In the genomic region with DNA sequence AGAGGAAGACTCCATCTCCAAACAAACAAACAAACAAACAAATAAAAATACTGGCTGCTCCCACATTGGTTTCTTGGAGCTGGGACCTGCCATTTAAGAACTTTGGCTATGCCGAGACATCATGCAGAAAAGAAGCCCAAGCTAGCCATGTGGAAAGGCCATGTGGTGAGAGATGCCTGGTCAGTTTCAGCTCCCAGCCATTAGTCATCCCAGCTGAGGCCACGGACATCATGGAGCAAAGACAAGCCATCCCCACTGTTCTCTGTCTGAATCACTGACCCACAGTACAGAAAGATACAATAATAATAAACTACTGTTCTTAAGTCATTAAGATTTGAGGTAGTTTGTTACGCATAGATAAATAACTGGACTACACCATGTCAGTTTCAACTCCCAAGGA, we compare ENCODE assay signal across 16 cellular contexts.
"Had no signal": no experiment of that assay in that cellular context is flagged by ENCODE, and none has a peak within 500 bp of the region (broad histone marks: within the 10 kb centered on the region; RNA-seq: fewer than 3 reads in every experiment).

No MANE protein-coding gene starts in this region.

- H3K4me3 Mint-ChIP-seq: activated naive CD4-positive, alpha-beta T cell treated with anti-CD3 and anti-CD28 coated beads for 36 hours; activated T-helper 17 cell treated with anti-CD3 and anti-CD28 coated beads, Interleukin-2, amount 50 U/mL, for 72 hours; brain; naive B cell; stimulated activated effector memory CD8-positive, alpha-beta T cell treated with anti-CD3 and anti-CD28 coated beads, Interleukin-12 subunit alpha, Interleukin-12 subunit beta, amount 100 ng/mL, for 72 hours; T-helper 1 cell treated with Interleukin-12 subunit alpha and Interleukin-12 subunit beta and Interleukin-4 antibody, amounts not matched to agents 30 μg/mL and 1 μg/mL, for 36 hours; WTC11 had no signal

- H3K27ac ChIP-seq: foreskin keratinocyte, lower lobe of right lung, right atrium auricular region had no signal

- H3K36me3 ChIP-seq: lower lobe of right lung, right atrium auricular region had no signal

- H3K4me3 ChIP-seq: lower lobe of right lung, right atrium auricular region had no signal

- DNase-seq: activated CD4-positive, alpha-beta T cell treated with anti-CD3 and anti-CD28 coated beads for 48 hours; activated naive CD4-positive, alpha-beta T cell treated with anti-CD3 and anti-CD28 coated beads for 36 hours; activated T-cell treated with anti-CD3 and anti-CD28 coated beads for 4 hours; dermis blood vessel endothelial cell; foreskin keratinocyte; lower lobe of right lung; midbrain; naive B cell; small intestine; trophoblast cell had no signal

- H3K27me3 ChIP-seq: right atrium auricular region had no signal

- H3K9me3 ChIP-seq: lower lobe of right lung, right atrium auricular region had no signal

- H3K4me1 Mint-ChIP-seq: activated T-helper 17 cell treated with anti-CD3 and anti-CD28 coated beads, Interleukin-2, amount 50 U/mL, for 72 hours; naive B cell; stimulated activated effector memory CD8-positive, alpha-beta T cell treated with anti-CD3 and anti-CD28 coated beads, Interleukin-12 subunit alpha, Interleukin-12 subunit beta, amount 100 ng/mL, for 72 hours; WTC11 had no signal

- H3K9me3 Mint-ChIP-seq: activated naive CD4-positive, alpha-beta T cell treated with anti-CD3 and anti-CD28 coated beads for 36 hours; activated T-helper 17 cell treated with anti-CD3 and anti-CD28 coated beads, Interleukin-2, amount 50 U/mL, for 72 hours; naive B cell; stimulated activated effector memory CD8-positive, alpha-beta T cell treated with anti-CD3 and anti-CD28 coated beads, Interleukin-12 subunit alpha, Interleukin-12 subunit beta, amount 100 ng/mL, for 72 hours; T-helper 1 cell treated with Interleukin-12 subunit alpha and Interleukin-12 subunit beta and Interleukin-4 antibody, amounts not matched to agents 30 μg/mL and 1 μg/mL, for 36 hours; WTC11 had no signal

- H3K4me1 ChIP-seq: foreskin keratinocyte, lower lobe of right lung, right atrium auricular region had no signal

- ATAC-seq: activated T-helper 17 cell treated with anti-CD3 and anti-CD28 coated beads, Interleukin-2, amount 50 U/mL, for 72 hours; foreskin keratinocyte; lower lobe of right lung; stimulated activated effector memory CD8-positive, alpha-beta T cell treated with anti-CD3 and anti-CD28 coated beads, Interleukin-12 subunit alpha, Interleukin-12 subunit beta, amount 100 ng/mL, for 72 hours; WTC11 had no signal

- H3K27ac Mint-ChIP-seq: activated naive CD4-positive, alpha-beta T cell treated with anti-CD3 and anti-CD28 coated beads for 36 hours; activated T-helper 17 cell treated with anti-CD3 and anti-CD28 coated beads, Interleukin-2, amount 50 U/mL, for 72 hours; brain; naive B cell; stimulated activated effector memory CD8-positive, alpha-beta T cell treated with anti-CD3 and anti-CD28 coated beads, Interleukin-12 subunit alpha, Interleukin-12 subunit beta, amount 100 ng/mL, for 72 hours; T-helper 1 cell treated with Interleukin-12 subunit alpha and Interleukin-12 subunit beta and Interleukin-4 antibody, amounts not matched to agents 30 μg/mL and 1 μg/mL, for 36 hours; WTC11 had no signal

- H3K36me3 Mint-ChIP-seq: brain; naive B cell; stimulated activated effector memory CD8-positive, alpha-beta T cell treated with anti-CD3 and anti-CD28 coated beads, Interleukin-12 subunit alpha, Interleukin-12 subunit beta, amount 100 ng/mL, for 72 hours; WTC11 had no signal
